ENCODE assay signal across 8 cellular contexts in the genomic region with DNA sequence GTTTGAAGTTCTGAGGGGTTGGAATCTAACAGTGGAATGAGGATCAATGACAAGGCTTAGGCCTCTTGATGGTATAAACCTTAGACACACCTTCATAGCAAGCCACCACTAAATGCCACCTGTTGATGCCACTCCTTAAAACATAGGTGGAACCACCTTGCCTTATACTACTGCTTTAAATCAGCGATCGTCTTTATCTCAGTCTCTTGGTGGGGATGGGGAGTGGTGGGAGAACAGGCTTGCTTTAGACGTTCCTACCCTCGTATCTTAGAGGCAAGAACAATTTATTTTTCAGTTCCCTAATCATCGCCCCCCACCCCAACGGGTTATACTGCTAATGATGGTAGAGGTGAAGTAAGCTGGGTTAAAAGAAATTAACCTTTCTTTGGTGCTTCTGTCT. TPM values are rescaled to one million over a fixed set of nuclear protein-coding genes. Genes with fewer than 3 reads are reported as not detected.
DNase-seq lines count a peak whose midpoint lies in the region; ATAC-seq and TF ChIP-seq lines count a peak whose summit lies in the region.

No MANE protein-coding gene starts in this region.

- CTCF ChIA-PET in PC-9 (lab: Charles Lee) = no interaction called here

- DNase-seq in GM06990 (ENCODE audit: extremely low read depth, insufficient read length) = no peak
- DNase-seq in PC-9 = no peak
- no peak for DNase-seq in fibroblast of lung (ENCODE audit: low read depth in 2 of 2)
- DNase-seq in retina = peak; percentile 16
- no peak for DNase-seq in NCI-H510A treated with DMSO at 0.1 percent for 48 hours (lab: John Stamatoyannopoulos, UW)
- DNase-seq in Kasumi-1 (lab: John Stamatoyannopoulos, UW) = no peak
- no peak for DNase-seq in 8988T

- intact Hi-C loops in PC-9 (cut with micrococcal nuclease; ENCODE audit: unreplicated experiment) = no loop called here

- POLR2A ChIA-PET in PC-9 (lab: Charles Lee; ENCODE audit: unreplicated experiment) = no interaction called here

- H3K4me1 ChIP-seq in PC-9 (replicated peaks; ENCODE audit: insufficient read depth) (peaks cover 47% of the 10 kb centered on the region), fibroblast of lung (ENCODE audit: control insufficient read depth, extremely low read depth, insufficient read depth, low read length) (peaks cover 10% of the 10 kb centered on the region)

- no peak overlapping the region for H3K9ac ChIP-seq in fibroblast of lung (ENCODE audit: insufficient read depth, low read length)

- no peak for ATAC-seq in HG02884 (IDR thresholded peaks at IDR 0.05; ENCODE audit: unreplicated experiment)

- BruUV-seq in PC-9 (replicated peaks; lab: Mats Ljungman, UMichigan) = no TSS peak

- H3K36me3 ChIP-seq in GM06990 (ENCODE audit: control insufficient read depth, insufficient read depth, low read length) (no peaks in the 10 kb centered on the region), PC-9 (ENCODE audit: low read depth) (no peaks in the 10 kb centered on the region), fibroblast of lung (ENCODE audit: control insufficient read depth, insufficient read depth, low read length) (no peaks in the 10 kb centered on the region)

- peaks cover 13% of the 10 kb centered on the region for H3F3A ChIP-seq in PC-9 (ENCODE audit: insufficient read depth, low read depth)

- H3K4me3 ChIP-seq in GM06990 (replicated peaks; ENCODE audit: low read depth, low read length) (peak overlapping the region; percentile 88), PC-9 (peak overlapping the region; percentile 90), fibroblast of lung (replicated peaks in 1 of 4; ENCODE audit: control extremely low read depth in 1 of 4, insufficient read depth in 1 of 4, low read depth in 3 of 4, low read length in 4 of 4) (peak overlapping the region; percentile 79 to 100 (median 94))

- no peaks in the 10 kb centered on the region for H4K20me1 ChIP-seq in PC-9 (ENCODE audit: insufficient read depth)
- H4K20me1 ChIP-seq in fibroblast of lung (ENCODE audit: control insufficient read depth, extremely low read depth, insufficient read depth, low read length) = no peaks in the 10 kb centered on the region

- no peaks in the 10 kb centered on the region for H3K9me2 ChIP-seq in PC-9 (ENCODE audit: insufficient read depth)

- H3K27me3 ChIP-seq in GM06990 (replicated peaks; ENCODE audit: control insufficient read depth, insufficient read depth, low read length) = no peaks in the 10 kb centered on the region
- no peaks in the 10 kb centered on the region for H3K27me3 ChIP-seq in PC-9 (ENCODE audit: insufficient read depth, low read depth)
- H3K27me3 ChIP-seq in fibroblast of lung (ENCODE audit: control insufficient read depth, insufficient read depth, low read length) = no peaks in the 10 kb centered on the region

- H2AFZ ChIP-seq in PC-9 (no peak overlapping the region), fibroblast of lung (ENCODE audit: low read length) (no peak overlapping the region)

- H3K79me2 ChIP-seq in PC-9 (ENCODE audit: low read depth) (peaks cover 81% of the 10 kb centered on the region), fibroblast of lung (ENCODE audit: control insufficient read depth, insufficient read depth, low read length) (peaks cover 40% of the 10 kb centered on the region)

- H3K27ac ChIP-seq in PC-9 (no peak overlapping the region; the same call in 1 of the 2 replicates), fibroblast of lung (ENCODE audit: insufficient read depth, low read length) (no peak overlapping the region)

- H3K4me2 ChIP-seq in PC-9 (peak overlapping the region; percentile 80), fibroblast of lung (ENCODE audit: extremely low read depth, insufficient read depth, low read length) (peak overlapping the region; percentile 93)

- H3K9me3 ChIP-seq in PC-9 (ENCODE audit: insufficient read depth, low read depth) (no peaks in the 10 kb centered on the region), fibroblast of lung (ENCODE audit: control insufficient read depth, insufficient read depth, low read depth, low read length) (no peaks in the 10 kb centered on the region)

- TF ChIP-seq CTCF in GM06990 (IDR thresholded peaks at IDR 0.05; ENCODE audit: insufficient read depth, low read length, poor library complexity, severe bottlenecking) (no peak), PC-9 (conservative IDR thresholded peaks at IDR 0.05) (no peak), fibroblast of lung (conservative IDR thresholded peaks at IDR 0.05 in 1 of 2, IDR thresholded peaks at IDR 0.05 in 1 of 2; ENCODE audit: low read depth in 1 of 2, low read length in 2 of 2) (no peak)

RNA-seq across cellular contexts. Expression of gene RAB33B, which starts 1.3 kb away (rescaled TPM):
- total RNA-seq in PC-9 (2021) = 6.6 and 7.7 TPM in 2 replicates
- total RNA-seq in fibroblast of lung = 11.7 and 12.3 TPM in 2 replicates
- polyA plus RNA-seq in fibroblast of lung = 6.5 and 11.4 TPM in 2 replicates
- 3.7 and 5.6 TPM in 2 replicates for polyA plus RNA-seq in fibroblast of lung (2012)
- 0.52 and 1.4 TPM in 2 replicates for polyA minus RNA-seq in fibroblast of lung (ENCODE audit: low replicate concordance)
